ENCODE assay signal across 20 cellular contexts in the genomic region with DNA sequence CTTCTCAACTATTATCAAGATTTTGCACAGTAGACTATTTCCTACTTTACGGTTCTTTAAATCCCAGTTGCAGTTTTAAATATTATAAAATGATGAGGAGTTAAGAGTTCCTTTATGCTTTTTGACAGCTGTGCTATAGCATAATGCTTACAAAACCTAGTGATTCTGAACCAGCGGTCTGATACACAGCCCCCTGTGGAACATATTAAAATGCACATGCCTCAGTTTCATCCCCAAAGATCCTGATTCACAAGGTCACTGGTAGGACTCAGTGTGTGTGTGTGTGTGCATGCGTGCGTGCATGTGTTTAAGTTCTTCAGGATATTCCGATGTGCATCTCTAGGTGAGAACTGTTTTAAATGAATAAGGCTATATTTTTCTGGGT.
DNase-seq lines count a peak whose midpoint lies in the region; ATAC-seq, FAIRE-seq and TF ChIP-seq lines count a peak whose summit lies in the region.
"Had no signal": no experiment of that assay in that cellular context is flagged by ENCODE, and none has a peak within 500 bp of the region (broad histone marks: within the 10 kb centered on the region; RNA-seq: fewer than 3 reads in every experiment).

No MANE protein-coding gene starts in this region.

- H3K4me3 Mint-ChIP-seq in activated CD4-positive, alpha-beta T cell treated with anti-CD3 and anti-CD28 coated beads for 36 hours: no peak overlapping the region
- H3K4me3 Mint-ChIP-seq in activated naive CD4-positive, alpha-beta T cell treated with anti-CD3 and anti-CD28 coated beads, Interleukin-2, amount 50 U/mL, for 24 hours: no peak overlapping the region
- no peak overlapping the region for H3K4me3 Mint-ChIP-seq in activated naive CD8-positive, alpha-beta T cell treated with anti-CD3 and anti-CD28 coated beads for 36 hours

- no peaks in the 10 kb centered on the region for H3K36me3 ChIP-seq in mucosa of descending colon (ENCODE audit: low read depth)

- peak; percentile 80 for FAIRE-seq in urothelium cell line (lab: Jason Lieb, UNC)
- FAIRE-seq: D721Med, GM19239, H1 had no signal

- intact Hi-C loops in activated CD4-positive, alpha-beta T cell treated with anti-CD3 and anti-CD28 coated beads for 36 hours (cut with DNase I, micrococcal nuclease): loop anchor here in 1 of 2 experiments (10.0 kb wide), 2 partner anchors 318 to 598 kb away; a partner anchor contains a TSS
- intact Hi-C loops in mucosa of descending colon (cut with DNase I, micrococcal nuclease): no loop called here

- H3K9me3 ChIP-seq in mucosa of descending colon: no peaks in the 10 kb centered on the region

- H3K36me3 Mint-ChIP-seq in activated CD4-positive, alpha-beta T cell treated with anti-CD3 and anti-CD28 coated beads for 36 hours (ENCODE audit: low read depth): no peaks in the 10 kb centered on the region
- H3K36me3 Mint-ChIP-seq in activated naive CD4-positive, alpha-beta T cell treated with anti-CD3 and anti-CD28 coated beads, Interleukin-2, amount 50 U/mL, for 24 hours: no peaks in the 10 kb centered on the region
- H3K36me3 Mint-ChIP-seq in activated naive CD8-positive, alpha-beta T cell treated with anti-CD3 and anti-CD28 coated beads for 36 hours: peaks cover 2% of the 10 kb centered on the region

- CTCF ChIA-PET in activated CD4-positive, alpha-beta T cell treated with anti-CD3 and anti-CD28 coated beads for 36 hours (lab: Charles Lee): no interaction called here

- no peaks in the 10 kb centered on the region for H3K9me3 Mint-ChIP-seq in activated CD4-positive, alpha-beta T cell treated with anti-CD3 and anti-CD28 coated beads for 36 hours (ENCODE audit: low read depth)
- no peaks in the 10 kb centered on the region for H3K9me3 Mint-ChIP-seq in activated naive CD4-positive, alpha-beta T cell treated with anti-CD3 and anti-CD28 coated beads, Interleukin-2, amount 50 U/mL, for 24 hours
- no peaks in the 10 kb centered on the region for H3K9me3 Mint-ChIP-seq in activated naive CD8-positive, alpha-beta T cell treated with anti-CD3 and anti-CD28 coated beads for 36 hours

- H3K27ac Mint-ChIP-seq in activated CD4-positive, alpha-beta T cell treated with anti-CD3 and anti-CD28 coated beads for 36 hours: peak overlapping the region; percentile 69
- peak overlapping the region; percentile 56 for H3K27ac Mint-ChIP-seq in activated naive CD4-positive, alpha-beta T cell treated with anti-CD3 and anti-CD28 coated beads, Interleukin-2, amount 50 U/mL, for 24 hours
- H3K27ac Mint-ChIP-seq in activated naive CD8-positive, alpha-beta T cell treated with anti-CD3 and anti-CD28 coated beads for 36 hours: peak overlapping the region; percentile 89

- POLR2A ChIA-PET in activated CD4-positive, alpha-beta T cell treated with anti-CD3 and anti-CD28 coated beads for 36 hours (lab: Charles Lee): no interaction called here

- ATAC-seq in activated CD4-positive, alpha-beta T cell treated with anti-CD3 and anti-CD28 coated beads for 36 hours: peak; percentile 55
- ATAC-seq in mucosa of descending colon (no peak), HG02852 (IDR thresholded peaks at IDR 0.05; ENCODE audit: unreplicated experiment) (no peak)

- peaks cover 5% of the 10 kb centered on the region for H3K27me3 Mint-ChIP-seq in activated CD4-positive, alpha-beta T cell treated with anti-CD3 and anti-CD28 coated beads for 36 hours
- H3K27me3 Mint-ChIP-seq in activated naive CD4-positive, alpha-beta T cell treated with anti-CD3 and anti-CD28 coated beads, Interleukin-2, amount 50 U/mL, for 24 hours: no peaks in the 10 kb centered on the region
- no peaks in the 10 kb centered on the region for H3K27me3 Mint-ChIP-seq in activated naive CD8-positive, alpha-beta T cell treated with anti-CD3 and anti-CD28 coated beads for 36 hours

- DNase-seq in activated CD4-positive, alpha-beta T cell treated with anti-CD3 and anti-CD28 coated beads for 36 hours: peak; percentile 6
- DNase-seq in activated CD4-positive, alpha-beta T cell treated with anti-CD3 and anti-CD28 coated beads, Interleukin-2, amount 50 U/mL, for 1 hour: no peak
- no peak for DNase-seq in activated naive CD4-positive, alpha-beta T cell treated with anti-CD3 and anti-CD28 coated beads, Interleukin-2, amount 50 U/mL, for 16 hours
- no peak for DNase-seq in activated naive CD8-positive, alpha-beta T cell treated with anti-CD3 and anti-CD28 coated beads for 36 hours
- no peak for DNase-seq in urothelium cell line (ENCODE audit: low spot score)
- no peak for DNase-seq in mucosa of descending colon
- DNase-seq: 8988T, NCI-H1048, NCI-H1417, NCI-H1694, NCI-H2029 treated with DMSO at 0.1 percent for 48 hours, NCI-H2227 treated with DMSO at 0.1 percent for 48 hours, NCI-H526 treated with DMSO at 0.1 percent for 48 hours, Right ventricle myocardium superior, RPMI8226 had no signal

- peaks cover 14% of the 10 kb centered on the region for H3K4me1 Mint-ChIP-seq in activated CD4-positive, alpha-beta T cell treated with anti-CD3 and anti-CD28 coated beads for 36 hours
- H3K4me1 Mint-ChIP-seq in activated naive CD4-positive, alpha-beta T cell treated with anti-CD3 and anti-CD28 coated beads, Interleukin-2, amount 50 U/mL, for 24 hours: no peaks in the 10 kb centered on the region
- peaks cover 15% of the 10 kb centered on the region for H3K4me1 Mint-ChIP-seq in activated naive CD8-positive, alpha-beta T cell treated with anti-CD3 and anti-CD28 coated beads for 36 hours

- no peaks in the 10 kb centered on the region for H3K4me1 ChIP-seq in mucosa of descending colon (ENCODE audit: low read depth)

- H3K4me3 ChIP-seq in mucosa of descending colon: no peak overlapping the region

- TF ChIP-seq CTCF in mucosa of descending colon (IDR thresholded peaks at IDR 0.05): no peak
